In the genomic region with DNA sequence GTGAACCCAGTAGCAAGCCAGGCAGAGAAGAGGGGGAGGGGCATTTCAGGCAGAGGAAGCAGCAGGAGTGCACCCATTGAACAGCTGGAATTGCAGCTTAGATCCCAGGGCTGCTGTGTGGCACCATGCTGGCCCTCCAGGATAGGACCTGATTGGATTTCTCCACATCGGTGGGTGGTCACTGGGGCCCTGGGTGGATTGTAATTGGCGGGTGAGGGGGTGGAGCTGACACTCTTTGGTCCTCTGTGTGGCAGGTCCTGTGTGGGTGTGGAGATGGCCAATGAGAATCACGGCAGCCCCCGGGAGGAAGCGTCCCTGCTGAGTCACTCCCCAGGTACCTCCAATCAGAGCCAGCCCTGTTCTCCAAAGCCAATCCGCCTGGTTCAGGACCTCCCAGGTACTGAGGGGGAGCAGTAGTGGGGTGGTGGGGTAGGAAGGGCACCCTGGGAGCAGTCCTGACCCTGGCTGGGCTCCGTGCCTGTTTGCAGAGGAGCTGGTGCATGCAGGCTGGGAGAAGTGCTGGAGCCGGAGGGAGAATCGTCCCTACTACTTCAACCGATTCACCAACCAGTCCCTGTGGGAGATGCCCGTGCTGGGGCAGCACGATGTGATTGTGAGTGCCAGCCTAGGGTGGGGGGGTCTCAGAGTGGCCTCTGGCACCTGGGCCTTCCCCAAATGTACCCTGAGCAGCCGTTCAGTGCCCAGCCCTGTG, we compare ENCODE assay signal across 18 cellular contexts. TPM values are rescaled to one million over a fixed set of nuclear protein-coding genes. Genes with fewer than 3 reads are reported as not detected.
A peak's percentile ranks its signal among the peaks of the same experiment; 100 is the strongest.
DNase-seq lines count a peak whose midpoint lies in the region; ATAC-seq, FAIRE-seq and TF ChIP-seq lines count a peak whose summit lies in the region.
"Had no signal": no experiment of that assay in that cellular context is flagged by ENCODE, and none has a peak within 500 bp of the region (broad histone marks: within the 10 kb centered on the region; RNA-seq: fewer than 3 reads in every experiment).

No MANE protein-coding gene starts in this region.

- 93% methylated on average over 11 of the region's 13 CpGs for WGBS in A549 (ENCODE audit: missing lambda C conversion rate)
- WGBS in SK-N-SH (ENCODE audit: low lambda C conversion rate): 95% methylated on average over 10 of the region's 13 CpGs

- H3K36me3 ChIP-seq in Caco-2 (ENCODE audit: control insufficient read depth, insufficient read depth, low read length): peaks cover 17% of the 10 kb centered on the region
- peaks cover 27% of the 10 kb centered on the region for H3K36me3 ChIP-seq in iPS-15b (ENCODE audit: control insufficient read depth, insufficient read depth, low read length)
- peaks cover 46 to 53% of the 10 kb centered on the region in 2 experiments for H3K36me3 ChIP-seq in SK-N-SH (replicated peaks in 1 of 2; ENCODE audit: control insufficient read depth in 1 of 2, insufficient read depth in 2 of 2, low read length in 1 of 2)
- H3K36me3 ChIP-seq: uterus had no signal

- H3K27me3 ChIP-seq in Caco-2 (replicated peaks; ENCODE audit: control insufficient read depth, insufficient read depth, low read length) (no peaks in the 10 kb centered on the region), iPS-15b (ENCODE audit: control insufficient read depth, insufficient read depth, low read length) (no peaks in the 10 kb centered on the region), SK-N-SH (ENCODE audit: insufficient read depth) (no peaks in the 10 kb centered on the region)
- H3K27me3 ChIP-seq: cardiac muscle cell, foreskin keratinocyte, SJSA1, uterus had no signal

- peak overlapping the region; percentile 43 for H3K27ac Mint-ChIP-seq in Caco-2 (ENCODE audit: unreplicated experiment)
- H3K27ac Mint-ChIP-seq in activated CD8-positive, alpha-beta T cell treated with anti-CD3 and anti-CD28 coated beads for 36 hours: peak overlapping the region; percentile 60

- ATAC-seq in A549 (no peak), GM18907 (IDR thresholded peaks at IDR 0.05; ENCODE audit: unreplicated experiment) (no peak), GM21526 (IDR thresholded peaks at IDR 0.05; ENCODE audit: low FRiP score, unreplicated experiment) (no peak)
- no peak for ATAC-seq in activated CD8-positive, alpha-beta T cell treated with anti-CD3 and anti-CD28 coated beads for 36 hours
- ATAC-seq: activated CD8-positive, alpha-beta memory T cell treated with anti-CD3 and anti-CD28 coated beads, Interleukin-2, amount 10 ng/mL, durations not matched to agents 7 days and 5 days; foreskin keratinocyte had no signal

- H3K9me3 ChIP-seq in A549 (no peaks in the 10 kb centered on the region), Caco-2 (no peaks in the 10 kb centered on the region), iPS-15b (ENCODE audit: control insufficient read depth, insufficient read depth, low read length) (no peaks in the 10 kb centered on the region), SK-N-SH (no peaks in the 10 kb centered on the region)
- H3K9me3 ChIP-seq: SJSA1, uterus had no signal

- H3K9ac ChIP-seq in iPS-15b (ENCODE audit: low read depth, low read length): peak overlapping the region; percentile 9
- H3K9ac ChIP-seq in SK-N-SH: no peak overlapping the region

- no peak for TF ChIP-seq RAD21 in A549 (conservative IDR thresholded peaks at IDR 0.05 in 1 of 2, IDR thresholded peaks at IDR 0.05 in 1 of 2)
- no peak for TF ChIP-seq RAD21 in SK-N-SH (IDR thresholded peaks at IDR 0.05; ENCODE audit: low read length)

- peaks cover 74% of the 10 kb centered on the region for H3K36me3 Mint-ChIP-seq in Caco-2 (ENCODE audit: insufficient read depth, unreplicated experiment)
- H3K36me3 Mint-ChIP-seq in activated CD8-positive, alpha-beta T cell treated with anti-CD3 and anti-CD28 coated beads for 36 hours (ENCODE audit: low read depth): peaks cover 29% of the 10 kb centered on the region

- no peak overlapping the region for H3K4me3 Mint-ChIP-seq in Caco-2 (ENCODE audit: unreplicated experiment)
- no peak overlapping the region for H3K4me3 Mint-ChIP-seq in activated CD8-positive, alpha-beta T cell treated with anti-CD3 and anti-CD28 coated beads for 36 hours
- H3K4me3 Mint-ChIP-seq: activated CD8-positive, alpha-beta memory T cell treated with anti-CD3 and anti-CD28 coated beads, Interleukin-2, amount 10 ng/mL, durations not matched to agents 7 days and 5 days had no signal

- H3K4me2 ChIP-seq in A549 (no peak overlapping the region), SK-N-SH (no peak overlapping the region)

- no peak overlapping the region for H3K4me3 ChIP-seq in A549
- no peak overlapping the region for H3K4me3 ChIP-seq in Caco-2 (ENCODE audit: low read depth, low read length)
- peak overlapping the region; percentile 23 for H3K4me3 ChIP-seq in iPS-15b (ENCODE audit: low read depth, low read length)
- no peak overlapping the region for H3K4me3 ChIP-seq in SK-N-SH (ENCODE audit: low read depth in 2 of 2, low read length in 1 of 2)
- H3K4me3 ChIP-seq: cardiac muscle cell, SJSA1, uterus had no signal

- peaks cover 10% of the 10 kb centered on the region for H3F3A ChIP-seq in SK-N-SH (replicated peaks; ENCODE audit: insufficient read depth)

- no peak overlapping the region for H3K27ac ChIP-seq in A549
- H3K27ac ChIP-seq in SK-N-SH (ENCODE audit: low read depth in 2 of 2, low read length in 1 of 2): no peak overlapping the region
- H3K27ac ChIP-seq: cardiac muscle cell, foreskin keratinocyte, SJSA1 had no signal

- no peaks in the 10 kb centered on the region for H3K27me3 Mint-ChIP-seq in Caco-2 (ENCODE audit: insufficient read depth, unreplicated experiment)
- no peaks in the 10 kb centered on the region for H3K27me3 Mint-ChIP-seq in activated CD8-positive, alpha-beta T cell treated with anti-CD3 and anti-CD28 coated beads for 36 hours
- H3K27me3 Mint-ChIP-seq: activated CD8-positive, alpha-beta memory T cell treated with anti-CD3 and anti-CD28 coated beads, Interleukin-2, amount 10 ng/mL, durations not matched to agents 7 days and 5 days had no signal

- peaks cover 46% of the 10 kb centered on the region for H3K79me2 ChIP-seq in SK-N-SH (ENCODE audit: insufficient read depth)

- H2AFZ ChIP-seq in SK-N-SH (ENCODE audit: low read depth): no peak overlapping the region

- peaks cover 16% of the 10 kb centered on the region for H3K4me1 ChIP-seq in A549
- H3K4me1 ChIP-seq in Caco-2: no peaks in the 10 kb centered on the region
- H3K4me1 ChIP-seq in iPS-15b (ENCODE audit: control insufficient read depth, insufficient read depth, low read length): peaks cover 10% of the 10 kb centered on the region
- H3K4me1 ChIP-seq in SK-N-SH (ENCODE audit: control insufficient read depth in 1 of 2, insufficient read depth in 2 of 2, low read depth in 1 of 2, low read length in 1 of 2): peaks cover 4 to 19% of the 10 kb centered on the region in 2 experiments; a peak in 3 of 4 replicates
- H3K4me1 ChIP-seq: foreskin keratinocyte, SJSA1 had no signal

- DNase-seq in A549 (ENCODE audit: low read depth in 1 of 2, low spot score in 1 of 2) (no peak), Caco-2 (no peak), SK-N-SH (no peak), foreskin melanocyte (no peak)
- peak; percentile 42 for DNase-seq in activated CD8-positive, alpha-beta T cell treated with anti-CD3 and anti-CD28 coated beads for 36 hours
- DNase-seq: activated CD8-positive, alpha-beta memory T cell treated with anti-CD3 and anti-CD28 coated beads, Interleukin-2, amount 10 ng/mL, durations not matched to agents 7 days and 5 days; AML-193; foreskin keratinocyte; NCI-H1436; NCI-H226; stimulated activated CD4-positive, alpha-beta T cell treated with anti-CD3 and anti-CD28 coated beads, Interleukin-4, amount 100 ng/mL, for 1 hour; uterus had no signal

- TF ChIP-seq CTCF in A549 (IDR thresholded peaks at IDR 0.05) (no peak), Caco-2 (IDR thresholded peaks at IDR 0.05; ENCODE audit: insufficient read depth in 1 of 2, low read depth in 1 of 2, low read length in 1 of 2, severe bottlenecking in 1 of 2, unreplicated experiment in 1 of 2) (no peak), SK-N-SH (IDR thresholded peaks at IDR 0.05) (no peak)
- no peak for TF ChIP-seq CTCF in activated CD8-positive, alpha-beta T cell treated with anti-CD3 and anti-CD28 coated beads for 36 hours (IDR thresholded peaks at IDR 0.05)

- no peak for TF ChIP-seq POLR2A in A549 (IDR thresholded peaks at IDR 0.05; ENCODE audit: low read length)

- POLR2A ChIA-PET in A549 (lab: Yijun Ruan, JAX) (no interaction called here), Caco-2 (lab: Charles Lee) (no interaction called here), SK-N-SH (lab: Yijun Ruan, JAX) (interaction anchor here (1.7 kb wide), 1 partner anchor 10 kb away, joined by 6 read pairs; no protein-coding TSS in a partner anchor)
- POLR2A ChIA-PET in activated CD8-positive, alpha-beta T cell treated with anti-CD3 and anti-CD28 coated beads for 36 hours (lab: Charles Lee): interaction anchor here (0.8 to 8.9 kb wide), 5 partner anchors 9 to 58 kb away, joined by 3 to 119 read pairs (median 4); a partner anchor contains a TSS

- no peaks in the 10 kb centered on the region for H3K4me1 Mint-ChIP-seq in Caco-2 (ENCODE audit: low read depth, unreplicated experiment)
- peaks cover 26% of the 10 kb centered on the region for H3K4me1 Mint-ChIP-seq in activated CD8-positive, alpha-beta T cell treated with anti-CD3 and anti-CD28 coated beads for 36 hours (ENCODE audit: low read depth)

- CTCF ChIA-PET in A549 (lab: Yijun Ruan, JAX) (interaction anchor here (0.9 to 3.2 kb wide), 6 partner anchors 10 to 49 kb away, joined by 3 to 22 read pairs (median 4); no protein-coding TSS in a partner anchor), Caco-2 (lab: Charles Lee) (no interaction called here), SK-N-SH (lab: Yijun Ruan, JAX) (interaction anchor here (0.9 to 5.0 kb wide), 4 partner anchors 25 to 140 kb away, joined by 3 to 24 read pairs (median 4); no protein-coding TSS in a partner anchor)
- CTCF ChIA-PET in activated CD8-positive, alpha-beta T cell treated with anti-CD3 and anti-CD28 coated beads for 36 hours (lab: Charles Lee): interaction anchor here (0.9 to 9.3 kb wide), 6 partner anchors 10 to 139 kb away, joined by 3 to 74 read pairs (median 4); no protein-coding TSS in a partner anchor

- no peaks in the 10 kb centered on the region for H3K9me2 ChIP-seq in SK-N-SH

- no peak for TF ChIP-seq EP300 in A549 (IDR thresholded peaks at IDR 0.05)
- TF ChIP-seq EP300 in SK-N-SH (IDR thresholded peaks at IDR 0.05; ENCODE audit: borderline replicate concordance in 1 of 2, low read depth in 1 of 2, low read length in 1 of 2): no peak

- peaks cover 14% of the 10 kb centered on the region; the same call in 1 of the 2 replicates for H4K20me1 ChIP-seq in SK-N-SH (ENCODE audit: insufficient read depth)

- FAIRE-seq in A549 (lab: Jason Lieb, UNC): no peak
- FAIRE-seq: H54 had no signal

- BruUV-seq in Caco-2 (replicated peaks; lab: Mats Ljungman, UMichigan): no TSS peak

- intact Hi-C loops in Caco-2 (cut with micrococcal nuclease; ENCODE audit: unreplicated experiment): no loop called here
- intact Hi-C loops in activated CD8-positive, alpha-beta T cell treated with anti-CD3 and anti-CD28 coated beads for 36 hours (cut with micrococcal nuclease): loop anchor here (10.0 kb wide), 1 partner anchor 114 kb away; a partner anchor contains a TSS

- no peaks in the 10 kb centered on the region for H3K9me3 Mint-ChIP-seq in Caco-2 (ENCODE audit: unreplicated experiment)
- H3K9me3 Mint-ChIP-seq in activated CD8-positive, alpha-beta T cell treated with anti-CD3 and anti-CD28 coated beads for 36 hours: no peaks in the 10 kb centered on the region

RNA-seq across cellular contexts. Expression of a gene that starts 4.4 kb away (rescaled TPM):
- polyA plus RNA-seq in A549 (2011; rRNA removed) (19.7 and 24.3 TPM in 2 replicates), A549 (2017; fragmentation: RNase III; extraction: RNeasy Plus Mini Kit Qiagen cat#74134 plus additional on column Dnase treatment) (18.7 to 21.6 TPM (median 21.4 TPM) in 3 replicates), SK-N-SH (2012; rRNA removed) (18.2 and 23.1 TPM in 2 replicates)
- polyA plus RNA-seq in A549 (2012; cell fraction: cytosol; rRNA removed): 35.9 and 44.3 TPM in 2 replicates
- 42.9 and 44.2 TPM in 2 replicates for polyA plus RNA-seq in A549 (2012; cell fraction: nucleus; rRNA removed)
- 33.1 and 40.2 TPM in 2 replicates for polyA minus RNA-seq in A549 (2011; rRNA and poly(A)+ RNA removed)
- 66.5 and 75.9 TPM in 2 replicates for total RNA-seq in Caco-2 (2022)
- 10 to 100 TPM; 27.8 to 29.5 TPM for total RNA-seq in activated CD8-positive, alpha-beta T cell treated with anti-CD3 and anti-CD28 coated beads for 36 hours
- polyA plus RNA-seq in SK-N-SH (2012; cell fraction: cytosol; rRNA removed): 12.0 and 16.5 TPM in 2 replicates
- 30.5 and 34.6 TPM in 2 replicates for polyA plus RNA-seq in SK-N-SH (2012; cell fraction: nucleus; rRNA removed)

RNA-seq across cellular contexts. Expression of a gene that starts 26.9 kb away (rescaled TPM):
- polyA plus RNA-seq in A549 (2011; rRNA removed): 2.7 and 4.5 TPM in 2 replicates
- 2.9 and 3.6 TPM in 2 replicates for polyA plus RNA-seq in A549 (2012; cell fraction: cytosol; rRNA removed)
- polyA plus RNA-seq in A549 (2012; cell fraction: nucleus; rRNA removed): 2.3 and 3.2 TPM in 2 replicates
- 0.97 to 1.6 TPM (median 1.5 TPM) in 3 replicates for polyA plus RNA-seq in A549 (2017; fragmentation: RNase III; extraction: RNeasy Plus Mini Kit Qiagen cat#74134 plus additional on column Dnase treatment)
- 3.8 and 4.1 TPM in 2 replicates for polyA minus RNA-seq in A549 (2011; rRNA and poly(A)+ RNA removed)
- 39.6 and 42.6 TPM in 2 replicates for total RNA-seq in Caco-2 (2022)
- 1 to 10 TPM; 7.4 to 8.6 TPM for total RNA-seq in activated CD8-positive, alpha-beta T cell treated with anti-CD3 and anti-CD28 coated beads for 36 hours
- polyA plus RNA-seq in SK-N-SH (2012; rRNA removed): 114 and 154 TPM in 2 replicates
- 68.2 and 102 TPM in 2 replicates for polyA plus RNA-seq in SK-N-SH (2012; cell fraction: cytosol; rRNA removed)
- polyA plus RNA-seq in SK-N-SH (2012; cell fraction: nucleus; rRNA removed): 169 and 176 TPM in 2 replicates

RNA-seq across cellular contexts. Expression of a gene that starts 33.1 kb away (rescaled TPM):
- 7.3 and 8.4 TPM in 2 replicates for polyA plus RNA-seq in A549 (2011; rRNA removed)
- 15.0 and 17.8 TPM in 2 replicates for polyA plus RNA-seq in A549 (2012; cell fraction: cytosol; rRNA removed)
- polyA plus RNA-seq in A549 (2012; cell fraction: nucleus; rRNA removed): 58.4 and 78.4 TPM in 2 replicates
- polyA plus RNA-seq in A549 (2017; fragmentation: RNase III; extraction: RNeasy Plus Mini Kit Qiagen cat#74134 plus additional on column Dnase treatment): 9.1 to 10.3 TPM (median 9.3 TPM) in 3 replicates
- 22.3 and 31.1 TPM in 2 replicates for polyA minus RNA-seq in A549 (2011; rRNA and poly(A)+ RNA removed)
- total RNA-seq in Caco-2 (2022): 35.1 and 38.1 TPM in 2 replicates
- total RNA-seq in activated CD8-positive, alpha-beta T cell treated with anti-CD3 and anti-CD28 coated beads for 36 hours: 10 to 100 TPM; 27.0 to 28.8 TPM
- 8.5 and 11.7 TPM in 2 replicates for polyA plus RNA-seq in SK-N-SH (2012; rRNA removed)
- polyA plus RNA-seq in SK-N-SH (2012; cell fraction: cytosol; rRNA removed): 3.0 and 4.5 TPM in 2 replicates
- 47.8 and 52.8 TPM in 2 replicates for polyA plus RNA-seq in SK-N-SH (2012; cell fraction: nucleus; rRNA removed)

RNA-seq across cellular contexts. Expression of a gene that starts 47.7 kb away (rescaled TPM):
- 53.1 and 61.2 TPM in 2 replicates for polyA plus RNA-seq in A549 (2011; rRNA removed)
- polyA plus RNA-seq in A549 (2012; cell fraction: cytosol; rRNA removed): 81.6 and 94.7 TPM in 2 replicates
- 206 and 258 TPM in 2 replicates for polyA plus RNA-seq in A549 (2012; cell fraction: nucleus; rRNA removed)
- polyA plus RNA-seq in A549 (2017; fragmentation: RNase III; extraction: RNeasy Plus Mini Kit Qiagen cat#74134 plus additional on column Dnase treatment): 76.4 to 95.6 TPM (median 93.2 TPM) in 3 replicates
- 109 and 139 TPM in 2 replicates for polyA minus RNA-seq in A549 (2011; rRNA and poly(A)+ RNA removed)
- 282 and 294 TPM in 2 replicates for total RNA-seq in Caco-2 (2022)
- 10 to 100 TPM; 34.5 to 40.2 TPM for total RNA-seq in activated CD8-positive, alpha-beta T cell treated with anti-CD3 and anti-CD28 coated beads for 36 hours
- polyA plus RNA-seq in SK-N-SH (2012; rRNA removed): 338 and 363 TPM in 2 replicates
- polyA plus RNA-seq in SK-N-SH (2012; cell fraction: cytosol; rRNA removed): 162 and 242 TPM in 2 replicates
- polyA plus RNA-seq in SK-N-SH (2012; cell fraction: nucleus; rRNA removed): 656 and 683 TPM in 2 replicates

RNA-seq across cellular contexts. Expression of a gene that starts 47.9 kb away (rescaled TPM):
- polyA plus RNA-seq in A549 (2011; rRNA removed) (0.56 and 0.57 TPM in 2 replicates), A549 (2017; fragmentation: RNase III; extraction: RNeasy Plus Mini Kit Qiagen cat#74134 plus additional on column Dnase treatment) (1.4 to 1.6 TPM (median 1.4 TPM) in 3 replicates), SK-N-SH (2012; rRNA removed) (3.5 and 4.7 TPM in 2 replicates)
- 0.89 and 1.4 TPM in 2 replicates for polyA plus RNA-seq in A549 (2012; cell fraction: cytosol; rRNA removed)
- 3.3 and 4.4 TPM in 2 replicates for polyA plus RNA-seq in A549 (2012; cell fraction: nucleus; rRNA removed)
- 0.58 and 2.5 TPM in 2 replicates for polyA minus RNA-seq in A549 (2011; rRNA and poly(A)+ RNA removed)
- 12.6 TPM in 2 replicates for total RNA-seq in Caco-2 (2022)
- total RNA-seq in activated CD8-positive, alpha-beta T cell treated with anti-CD3 and anti-CD28 coated beads for 36 hours: 1 to 10 TPM; 2.4 to 2.9 TPM
- polyA plus RNA-seq in SK-N-SH (2012; cell fraction: cytosol; rRNA removed): 1.3 and 1.9 TPM in 2 replicates
- polyA plus RNA-seq in SK-N-SH (2012; cell fraction: nucleus; rRNA removed): 21.3 and 22.3 TPM in 2 replicates

Comparison
In these comparisons a context has a peak if more than half of its experiments do, and no peak if none do; other contexts are left out.
1. POLR2A ChIA-PET loops: an anchor here in activated CD8-positive, alpha-beta T cell treated with anti-CD3 and anti-CD28 coated beads for 36 hours (0.8 to 8.9 kb wide) and SK-N-SH (1.7 kb wide); none called in A549 and Caco-2.